In genomic region chr9:67334727-67335572, GRCh38 we compare ENCODE assay signal across 7 cellular contexts.
DNase-seq lines count a peak whose midpoint lies in the region; ATAC-seq and TF ChIP-seq lines count a peak whose summit lies in the region.
"Not testable (repeated sequence)": the region's sequence is repeated elsewhere in the genome, so short reads cannot be mapped to it uniquely, and the experiment has no call there.

No MANE protein-coding gene starts in this region.

- not testable (repeated sequence) for H3K27ac ChIP-seq in RWPE2 (ENCODE audit: poor library complexity, severe bottlenecking)

- H3K4me3 ChIP-seq in RWPE2 (ENCODE audit: severe bottlenecking); mucosa of descending colon: not testable (repeated sequence)

- intact Hi-C loops in left colon (cut with DNase I, micrococcal nuclease); mucosa of descending colon (cut with DNase I, micrococcal nuclease): not testable (repeated sequence)

- H3K36me3 Mint-ChIP-seq in activated naive CD4-positive, alpha-beta T cell treated with anti-CD3 and anti-CD28 coated beads, Interleukin-2, amount 50 U/mL, for 72 hours = not testable (repeated sequence)

- H3K27me3 ChIP-seq in RWPE2 (ENCODE audit: insufficient read depth, poor library complexity, severe bottlenecking) = not testable (repeated sequence)

- DNase-seq in RWPE2 (ENCODE audit: low spot score); activated naive CD4-positive, alpha-beta T cell treated with anti-CD3 and anti-CD28 coated beads, Interleukin-2, amount 50 U/mL, for 72 hours (ENCODE audit: low spot score in 2 of 2); left colon; mucosa of descending colon: not testable (repeated sequence)

- TF ChIP-seq CTCF in RWPE2 (IDR thresholded peaks at IDR 0.05; ENCODE audit: poor library complexity, severe bottlenecking); mucosa of descending colon (IDR thresholded peaks at IDR 0.05): not testable (repeated sequence)

- not testable (repeated sequence) for H3K36me3 ChIP-seq in RWPE2 (ENCODE audit: low read depth); mucosa of descending colon (ENCODE audit: low read depth)

- H3K4me1 ChIP-seq in RWPE2 (ENCODE audit: insufficient read depth, poor library complexity, severe bottlenecking); mucosa of descending colon (ENCODE audit: low read depth): not testable (repeated sequence)

- not testable (repeated sequence) for H3K9me3 ChIP-seq in RWPE2 (ENCODE audit: severe bottlenecking); mucosa of descending colon

- not testable (repeated sequence) for H3K9me3 Mint-ChIP-seq in activated naive CD4-positive, alpha-beta T cell treated with anti-CD3 and anti-CD28 coated beads, Interleukin-2, amount 50 U/mL, for 72 hours

- ATAC-seq in GM18867 (IDR thresholded peaks at IDR 0.05; ENCODE audit: unreplicated experiment) = peak; percentile 48
- ATAC-seq in HG02981 (IDR thresholded peaks at IDR 0.05; ENCODE audit: unreplicated experiment) = peak; percentile 66
- peak; percentile 71 for ATAC-seq in HG03378 (IDR thresholded peaks at IDR 0.05; ENCODE audit: unreplicated experiment)
- ATAC-seq in RWPE2 (ENCODE audit: low read depth) = peak; percentile 94
- peak; percentile 46 to 91 for ATAC-seq in activated naive CD4-positive, alpha-beta T cell treated with anti-CD3 and anti-CD28 coated beads, Interleukin-2, amount 50 U/mL, for 72 hours
- ATAC-seq in left colon = peak; percentile 97
- ATAC-seq in mucosa of descending colon = peak; percentile 98

- H3K27ac Mint-ChIP-seq in activated naive CD4-positive, alpha-beta T cell treated with anti-CD3 and anti-CD28 coated beads, Interleukin-2, amount 50 U/mL, for 72 hours = not testable (repeated sequence)

Comparison
In these comparisons a context has a peak if more than half of its experiments do, and no peak if none do; other contexts are left out.
1. ATAC-seq: peak in every context shown above with its lines; median percentile 98 in mucosa of descending colon; 97 in left colon; 94 in RWPE2; 71 in HG03378; 68 in activated naive CD4-positive, alpha-beta T cell treated with anti-CD3 and anti-CD28 coated beads, Interleukin-2, amount 50 U/mL, for 72 hours; 66 in HG02981; 48 in GM18867.